ENCODE assay signal across 8 cellular contexts in the genomic region with DNA sequence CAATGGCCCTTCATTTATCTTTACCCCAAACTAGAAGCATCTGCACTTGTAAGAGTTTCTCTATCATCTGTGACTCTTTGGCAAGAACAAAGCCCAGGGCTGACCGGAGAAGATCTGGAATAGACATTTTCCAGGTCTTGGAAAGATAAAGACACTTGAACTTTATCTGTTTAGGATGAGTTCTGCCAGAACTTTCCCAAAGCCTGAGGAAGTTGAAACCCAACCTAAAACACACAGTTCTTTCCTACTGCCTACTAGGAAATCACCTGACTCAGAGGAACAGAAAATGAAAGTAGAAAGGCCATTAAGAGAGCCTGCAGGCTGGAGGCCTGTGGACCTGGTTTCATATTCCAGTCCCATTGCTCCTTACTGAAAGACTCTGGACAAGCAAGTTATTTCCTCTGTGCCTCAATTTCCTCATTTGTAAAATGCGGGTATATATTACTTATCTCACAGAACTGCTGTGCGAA. TPM values are rescaled to one million over a fixed set of nuclear protein-coding genes. Genes with fewer than 3 reads are reported as not detected.
A peak's percentile ranks its signal among the peaks of the same experiment; 100 is the strongest.
DNase-seq lines count a peak whose midpoint lies in the region; ATAC-seq and TF ChIP-seq lines count a peak whose summit lies in the region.

No MANE protein-coding gene starts in this region.

- H3K36me3 ChIP-seq in KMS-11 (ENCODE audit: insufficient read depth) (no peaks in the 10 kb centered on the region), fibroblast of lung (ENCODE audit: control insufficient read depth, insufficient read depth, low read length) (no peaks in the 10 kb centered on the region), neural progenitor cell (no peaks in the 10 kb centered on the region)

- H3K27ac ChIP-seq in KMS-11 (peak overlapping the region; percentile 66), fibroblast of lung (ENCODE audit: insufficient read depth, low read length) (peak overlapping the region; percentile 34), neural progenitor cell (no peak overlapping the region)

- H3K4me3 ChIP-seq in KMS-11 (IDR thresholded peaks at IDR 0.05; ENCODE audit: insufficient read depth, low read depth, low read length) (no peak overlapping the region), fibroblast of lung (replicated peaks in 1 of 4; ENCODE audit: control extremely low read depth in 1 of 4, insufficient read depth in 1 of 4, low read depth in 3 of 4, low read length in 4 of 4) (peak overlapping the region; percentile 81 to 94 (median 92)), neural progenitor cell (peak overlapping the region; percentile 95)

- ATAC-seq in activated CD4-positive, CD25-positive, alpha-beta regulatory T cell treated with anti-CD3 and anti-CD28 coated beads, Interleukin-2, amount 50 U/mL, for 24 hours: peak; percentile 37 to 42
- peak; percentile 68 for ATAC-seq in GM21825 (IDR thresholded peaks at IDR 0.05; ENCODE audit: unreplicated experiment)

- peak overlapping the region; percentile 50 for H3K27ac Mint-ChIP-seq in neural progenitor cell

- H3K4me2 ChIP-seq in KMS-11 (peak overlapping the region; percentile 99), fibroblast of lung (ENCODE audit: extremely low read depth, insufficient read depth, low read length) (peak overlapping the region; percentile 100), neural progenitor cell (peak overlapping the region; percentile 98)

- H3K27me3 ChIP-seq in KMS-11 (ENCODE audit: insufficient read depth, low read depth) (no peaks in the 10 kb centered on the region), fibroblast of lung (ENCODE audit: control insufficient read depth, insufficient read depth, low read length) (no peaks in the 10 kb centered on the region), neural progenitor cell (no peaks in the 10 kb centered on the region)

- H2AFZ ChIP-seq in KMS-11 (ENCODE audit: low read depth) (peak overlapping the region; percentile 97), fibroblast of lung (ENCODE audit: low read length) (peak overlapping the region; percentile 61), neural progenitor cell (replicated peaks) (no peak overlapping the region)

- no peaks in the 10 kb centered on the region for H3K9me3 Mint-ChIP-seq in neural progenitor cell

- peaks cover 17% of the 10 kb centered on the region for H3K4me1 ChIP-seq in KMS-11 (ENCODE audit: low read depth, poor library complexity, severe bottlenecking)
- H3K4me1 ChIP-seq in fibroblast of lung (ENCODE audit: control insufficient read depth, extremely low read depth, insufficient read depth, low read length): peaks cover 12% of the 10 kb centered on the region
- peaks cover 27% of the 10 kb centered on the region for H3K4me1 ChIP-seq in neural progenitor cell

- TF ChIP-seq CTCF in KMS-11 (conservative IDR thresholded peaks at IDR 0.05; ENCODE audit: low read depth, low read length) (no peak), fibroblast of lung (conservative IDR thresholded peaks at IDR 0.05 in 1 of 2, IDR thresholded peaks at IDR 0.05 in 1 of 2; ENCODE audit: low read depth in 1 of 2, low read length in 2 of 2) (no peak), neural progenitor cell (IDR thresholded peaks at IDR 0.05) (no peak)

- DNase-seq in activated CD4-positive, CD25-positive, alpha-beta regulatory T cell treated with anti-CD3 and anti-CD28 coated beads, Interleukin-2, amount 50 U/mL, for 72 hours: no peak
- DNase-seq in activated CD4-positive, alpha-beta T cell treated with anti-CD3 and anti-CD28 coated beads, Interleukin-2, amount 50 U/mL, for 48 hours: peak; percentile 16 to 24
- DNase-seq in fibroblast of lung (ENCODE audit: low read depth in 2 of 2) (peak; percentile 45 to 65), neural progenitor cell (ENCODE audit: low spot score) (no peak), NCI-H82 (lab: John Stamatoyannopoulos, UW) (no peak)

- H3K9ac ChIP-seq in KMS-11 (peak overlapping the region; percentile 61; the same call in 1 of the 2 replicates), fibroblast of lung (ENCODE audit: insufficient read depth, low read length) (no peak overlapping the region), neural progenitor cell (no peak overlapping the region)

- H3F3A ChIP-seq in neural progenitor cell (ENCODE audit: low read depth): peaks cover 31% of the 10 kb centered on the region

- H3K79me2 ChIP-seq in KMS-11 (ENCODE audit: insufficient read depth, low read depth) (peaks cover 32% of the 10 kb centered on the region), fibroblast of lung (ENCODE audit: control insufficient read depth, insufficient read depth, low read length) (peaks cover 12% of the 10 kb centered on the region), neural progenitor cell (ENCODE audit: low read depth) (peaks cover 62% of the 10 kb centered on the region)

- no peaks in the 10 kb centered on the region for H3K9me3 ChIP-seq in fibroblast of lung (ENCODE audit: control insufficient read depth, insufficient read depth, low read depth, low read length)
- no peaks in the 10 kb centered on the region for H3K9me3 ChIP-seq in neural progenitor cell (ENCODE audit: low read depth)

- no peaks in the 10 kb centered on the region for H3K36me3 Mint-ChIP-seq in neural progenitor cell

- peak overlapping the region; percentile 99 for H3K4me3 Mint-ChIP-seq in neural progenitor cell

- peaks cover 5% of the 10 kb centered on the region for H3K27me3 Mint-ChIP-seq in neural progenitor cell (ENCODE audit: insufficient read depth, low read depth)

- H4K20me1 ChIP-seq in KMS-11 (ENCODE audit: insufficient read depth) (no peaks in the 10 kb centered on the region), fibroblast of lung (ENCODE audit: control insufficient read depth, extremely low read depth, insufficient read depth, low read length) (no peaks in the 10 kb centered on the region), neural progenitor cell (ENCODE audit: low read depth) (peaks cover 24% of the 10 kb centered on the region)

- peaks cover 36% of the 10 kb centered on the region for H3K4me1 Mint-ChIP-seq in neural progenitor cell

RNA-seq across cellular contexts. Expression of a gene that starts 1.4 kb away (rescaled TPM):
- total RNA-seq in fibroblast of lung (78.6 and 94.8 TPM in 2 replicates), neural progenitor cell (ENCODE audit: low replicate concordance) (76.2 and 112 TPM in 2 replicates)
- polyA plus RNA-seq in fibroblast of lung: 105 and 113 TPM in 2 replicates
- 116 and 147 TPM in 2 replicates for polyA plus RNA-seq in fibroblast of lung (2012)
- polyA minus RNA-seq in fibroblast of lung (ENCODE audit: low replicate concordance): 204 and 262 TPM in 2 replicates

RNA-seq across cellular contexts. Expression of a gene that starts 28.7 kb away (rescaled TPM):
- total RNA-seq in fibroblast of lung (not detected in 2 replicates), neural progenitor cell (ENCODE audit: low replicate concordance) (0.28 TPM in 1 of 2 replicates, not detected in the other)
- not detected in 2 replicates for polyA plus RNA-seq in fibroblast of lung
- polyA plus RNA-seq in fibroblast of lung (2012): not detected in 2 replicates
- polyA minus RNA-seq in fibroblast of lung (ENCODE audit: low replicate concordance): not detected in 2 replicates

RNA-seq across cellular contexts. Expression of a gene that starts 31.4 kb away (rescaled TPM):
- total RNA-seq in fibroblast of lung (17.2 and 20.0 TPM in 2 replicates), neural progenitor cell (ENCODE audit: low replicate concordance) (46.0 and 68.1 TPM in 2 replicates)
- 35.8 and 117 TPM in 2 replicates for polyA plus RNA-seq in fibroblast of lung
- 50.5 and 196 TPM in 2 replicates for polyA plus RNA-seq in fibroblast of lung (2012)
- polyA minus RNA-seq in fibroblast of lung (ENCODE audit: low replicate concordance): 25.9 and 211 TPM in 2 replicates

RNA-seq across cellular contexts. Expression of a gene that starts 35.5 kb away (rescaled TPM):
- total RNA-seq in fibroblast of lung (32.2 and 41.6 TPM in 2 replicates), neural progenitor cell (ENCODE audit: low replicate concordance) (19.1 and 21.9 TPM in 2 replicates)
- 57.6 and 108 TPM in 2 replicates for polyA plus RNA-seq in fibroblast of lung
- polyA plus RNA-seq in fibroblast of lung (2012): 66.8 and 120 TPM in 2 replicates
- 41.7 and 75.9 TPM in 2 replicates for polyA minus RNA-seq in fibroblast of lung (ENCODE audit: low replicate concordance)

RNA-seq across cellular contexts. Expression of a gene that starts 50.6 kb away (rescaled TPM):
- total RNA-seq in fibroblast of lung (19.8 and 20.8 TPM in 2 replicates), neural progenitor cell (ENCODE audit: low replicate concordance) (0.99 and 1.5 TPM in 2 replicates)
- 12.3 and 13.2 TPM in 2 replicates for polyA plus RNA-seq in fibroblast of lung
- 11.7 TPM in 2 replicates for polyA plus RNA-seq in fibroblast of lung (2012)
- 57.0 and 60.5 TPM in 2 replicates for polyA minus RNA-seq in fibroblast of lung (ENCODE audit: low replicate concordance)

Comparison
In these comparisons a context has a peak if more than half of its experiments do, and no peak if none do; other contexts are left out.
1. DNase-seq: peak in activated CD4-positive, alpha-beta T cell treated with anti-CD3 and anti-CD28 coated beads, Interleukin-2, amount 50 U/mL, for 48 hours (2 of 2) and fibroblast of lung (2 of 2); none in activated CD4-positive, CD25-positive, alpha-beta regulatory T cell treated with anti-CD3 and anti-CD28 coated beads, Interleukin-2, amount 50 U/mL, for 72 hours (single experiment), neural progenitor cell (single experiment) and NCI-H82 (single experiment).
2. Peak in every context shown above with its lines, with median percentiles within 50 percentile points of each other: H3K4me2 ChIP-seq.